In genomic region chr9:68709291-68709970, GRCh38 we compare ENCODE assay signal across 1 cellular context.
A peak's percentile ranks its signal among the peaks of the same experiment; 100 is the strongest.
TF ChIP-seq lines count a peak whose summit lies in the region.

No MANE protein-coding gene starts in this region.

TF ChIP-seq in K562, 482 proteins besides CTCF, POLR2A, EP300 and RAD21:
- TF ChIP-seq TCF7L2 (IDR thresholded peaks at IDR 0.05; ENCODE audit: low read depth, low read length) (no peak), ZNF143 (CRISPR knock-in tag; IDR thresholded peaks at IDR 0.05) (no peak), ZNF121 (CRISPR knock-in tag; conservative IDR thresholded peaks at IDR 0.05) (0 out of 2 replicates have a peak, but pooled peaks have one; percentile 26), ZNF764 (CRISPR knock-in tag; IDR thresholded peaks at IDR 0.05; ENCODE audit: low read depth) (no peak)
